In the genomic region with DNA sequence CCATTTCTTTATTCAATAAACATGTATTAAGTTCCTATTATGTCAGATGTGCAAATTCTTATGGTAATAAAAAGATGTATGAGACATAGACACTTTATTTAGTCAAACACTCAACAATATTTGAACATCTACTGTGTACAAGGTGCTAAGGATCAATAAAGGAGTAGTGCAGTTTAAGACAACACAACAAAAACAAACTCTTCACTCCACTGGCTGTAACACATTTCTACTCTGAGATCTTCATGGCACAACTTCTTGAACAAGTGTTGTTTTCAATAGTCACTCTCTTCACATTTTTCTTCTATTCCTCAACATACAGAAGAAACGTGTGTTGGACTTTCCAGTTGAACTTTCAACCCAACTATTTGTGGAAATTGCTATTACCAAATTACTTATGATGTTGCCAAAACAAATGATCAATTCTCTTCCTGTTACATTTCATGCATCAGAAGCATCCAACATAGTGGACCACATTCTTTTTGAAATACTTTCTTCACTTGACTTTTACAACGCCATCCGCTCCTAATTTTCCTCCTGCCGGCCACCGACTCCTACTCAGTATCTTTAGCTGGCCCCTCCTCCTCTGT, we compare ENCODE assay signal across 28 cellular contexts. TPM values are rescaled to one million over a fixed set of nuclear protein-coding genes. Genes with fewer than 3 reads are reported as not detected.
"Had no signal": no experiment of that assay in that cellular context is flagged by ENCODE, and none has a peak within 500 bp of the region (broad histone marks: within the 10 kb centered on the region; RNA-seq: fewer than 3 reads in every experiment).

No MANE protein-coding gene starts in this region.

- H3K9me3 ChIP-seq: stomach, suprapubic skin, testis, thyroid gland, tibial artery, tibial nerve, transverse colon, upper lobe of left lung, upper lobe of right lung, uterus, vagina had no signal

- FAIRE-seq: urothelium cell line had no signal

- H3K27ac ChIP-seq: stomach, suprapubic skin, testis, thoracic aorta, thyroid gland, tibial artery, tibial nerve, transverse colon, upper lobe of left lung, upper lobe of right lung, uterus, vagina had no signal

- H3K36me3 ChIP-seq: stomach, suprapubic skin, thoracic aorta, thyroid gland, tibial artery, tibial nerve, transverse colon, upper lobe of left lung, upper lobe of right lung, uterus, vagina had no signal

- H3K4me1 ChIP-seq: stomach, suprapubic skin, testis, thyroid gland, tibial artery, tibial nerve, transverse colon, upper lobe of left lung, upper lobe of right lung, uterus, vagina had no signal

- ATAC-seq: stimulated activated effector memory CD8-positive, alpha-beta T cell treated with anti-CD3 and anti-CD28 coated beads, Interleukin-12 subunit alpha, Interleukin-12 subunit beta, amount 100 ng/mL, for 72 hours; stimulated activated memory B cell treated with anti-CD40 and anti-IgM and Interleukin-4, amounts not matched to agents 10 μg/mL and 1 μg/mL and 100 μg/mL, for 72 hours; stimulated activated naive B cell treated with anti-CD40 and anti-IgM and Interleukin-4, amounts not matched to agents 10 μg/mL and 1 μg/mL and 100 μg/mL, for 72 hours; stimulated activated naive CD8-positive, alpha-beta T cell treated with anti-CD3 and anti-CD28 coated beads, Interleukin-15, amount 100 ng/mL, for 72 hours; stimulated activated naive CD8-positive, alpha-beta T cell treated with anti-CD3 and anti-CD28 coated beads, Interleukin-15, Interleukin-2, amounts not matched to agents 100 U/mL and 50 U/mL, for 24 hours; upper lobe of right lung had no signal

- DNase-seq: stimulated activated CD4-positive, alpha-beta T cell treated with anti-CD3 and anti-CD28 coated beads, Interleukin-2, amount 100 ng/mL, for 48 hours; stimulated activated CD4-positive, alpha-beta T cell treated with anti-CD3 and anti-CD28 coated beads, Interleukin-4, amount 100 ng/mL, for 1 hour; stimulated activated CD4-positive, alpha-beta T cell treated with anti-CD3 and anti-CD28 coated beads, Interleukin-4, amount 100 ng/mL, for 24 hours; stimulated activated CD4-positive, alpha-beta T cell treated with anti-CD3 and anti-CD28 coated beads, Interleukin-4, amount 100 ng/mL, for 4 hours; stimulated activated CD8-positive, alpha-beta memory T cell treated with anti-CD3 and anti-CD28 coated beads, Interleukin-4, amount 100 ng/mL, for 48 hours; stimulated activated naive B cell treated with anti-CD40 and anti-IgM and Interleukin-4, amounts not matched to agents 10 μg/mL and 1 μg/mL and 100 μg/mL, for 72 hours; stimulated activated naive CD4-positive, alpha-beta T cell; stimulated activated naive CD4-positive, alpha-beta T cell treated with Interleukin-2 at 50 U/mL for 16 hours; stimulated activated naive CD8-positive, alpha-beta T cell treated with anti-CD3 and anti-CD28 coated beads, Interleukin-15, amount 100 ng/mL, for 72 hours; stimulated activated naive CD8-positive, alpha-beta T cell treated with anti-CD3 and anti-CD28 coated beads, Interleukin-15, Interleukin-2, amounts not matched to agents 100 U/mL and 50 U/mL, for 24 hours; stomach; substantia nigra; testis; thyroid gland; tibial artery; transverse colon; upper lobe of left lung; upper lobe of right lung; uterus had no signal

- H3K4me3 ChIP-seq: stomach, suprapubic skin, testis, thoracic aorta, thyroid gland, tibial artery, tibial nerve, transverse colon, upper lobe of left lung, upper lobe of right lung, uterus, vagina had no signal

- H3K27me3 ChIP-seq: stomach, suprapubic skin, testis, thyroid gland, tibial artery, tibial nerve, transverse colon, upper lobe of left lung, upper lobe of right lung, uterus, vagina had no signal

RNA-seq across cellular contexts. Expression of a gene that starts 25.4 kb away (rescaled TPM):
- total RNA-seq: stomach, temporal lobe, thoracic aorta, thyroid gland, tibial nerve, upper lobe of left lung, upper lobe of right lung, urinary bladder, uterus, vagina had no signal
- polyA plus RNA-seq: stomach, urinary bladder had no signal
